Comparison of ENCODE assay signal across 7 cellular contexts in genomic region chr6:30724906-30725667, GRCh38. TPM values are rescaled to one million over a fixed set of nuclear protein-coding genes. Genes with fewer than 3 reads are reported as not detected.
DNase-seq lines count a peak whose midpoint lies in the region; ATAC-seq and TF ChIP-seq lines count a peak whose summit lies in the region.

No MANE protein-coding gene starts in this region.

- H3K27me3 Mint-ChIP-seq in CD8-positive, alpha-beta memory T cell, result peaks cover 0 to 6% of the 10 kb centered on the region in 2 donors

- no peak overlapping the region for H3K4me3 ChIP-seq in CD8-positive, alpha-beta memory T cell (ENCODE audit: low read length)
- H3K4me3 ChIP-seq in HUES48 (ENCODE audit: low read depth, low read length) (no peak overlapping the region), ascending aorta (no peak overlapping the region), neutrophil (ENCODE audit: low read depth in 1 of 2, low read length in 1 of 2) (no peak overlapping the region)

- intact Hi-C loops in ascending aorta (cut with DNase I), result loop anchor here (5.0 to 10.0 kb wide), 2 partner anchors 152 to 240 kb away; partner anchors contain the start of gene HLA-E

- POLR2A ChIA-PET in CD8-positive, alpha-beta memory T cell (lab: Charles Lee), result interaction anchor here (7.0 kb wide), 1 partner anchor 43 kb away, joined by 142 read pairs; no protein-coding TSS in a partner anchor

- H3K36me3 ChIP-seq in CD8-positive, alpha-beta memory T cell (ENCODE audit: insufficient read depth, low read length), result peaks cover 46% of the 10 kb centered on the region
- H3K36me3 ChIP-seq in HUES48 (ENCODE audit: control insufficient read depth, insufficient read depth, low read length) (peaks cover 70% of the 10 kb centered on the region), ascending aorta (peaks cover 51 to 76% of the 10 kb centered on the region in 2 donors), neutrophil (peaks cover 78% of the 10 kb centered on the region)

- H3K36me3 Mint-ChIP-seq in CD8-positive, alpha-beta memory T cell, result peaks cover 3 to 80% (median 20%) of the 10 kb centered on the region in 3 donors

- ATAC-seq in HG02885 (IDR thresholded peaks at IDR 0.05; ENCODE audit: poor library complexity, unreplicated experiment), result no peak
- no peak for ATAC-seq in GM19395 (IDR thresholded peaks at IDR 0.05; ENCODE audit: unreplicated experiment)

- H3K4me1 ChIP-seq in CD8-positive, alpha-beta memory T cell (ENCODE audit: insufficient read depth, low read length), result peaks cover 25% of the 10 kb centered on the region
- H3K4me1 ChIP-seq in HUES48 (ENCODE audit: control insufficient read depth, insufficient read depth, low read length) (no peaks in the 10 kb centered on the region), ascending aorta (peaks cover 0 to 33% of the 10 kb centered on the region in 2 donors), neutrophil (ENCODE audit: control insufficient read depth in 1 of 2, insufficient read depth in 1 of 2, low read depth in 1 of 2, low read length in 1 of 2) (peaks cover 23 to 29% of the 10 kb centered on the region in 2 experiments)

- no peak for TF ChIP-seq CTCF in ascending aorta (IDR thresholded peaks at IDR 0.05)
- TF ChIP-seq CTCF in neutrophil (IDR thresholded peaks at IDR 0.05), result no peak

- no peaks in the 10 kb centered on the region for H3K27me3 ChIP-seq in CD8-positive, alpha-beta memory T cell (ENCODE audit: insufficient read depth, low read length, poor library complexity, severe bottlenecking)
- H3K27me3 ChIP-seq in HUES48 (ENCODE audit: control insufficient read depth, insufficient read depth, low read length) (no peaks in the 10 kb centered on the region), ascending aorta (no peaks in the 10 kb centered on the region), neutrophil (no peaks in the 10 kb centered on the region)

- CTCF ChIA-PET in CD8-positive, alpha-beta memory T cell (lab: Charles Lee), result interaction anchor here (1.5 to 17.1 kb wide), 3 partner anchors 48 to 110 kb away, joined by 3 to 697 read pairs (median 4); partner anchors contain the start of gene DHX16

- peak overlapping the region; percentile 41 to 98 (median 72) for H3K27ac Mint-ChIP-seq in CD8-positive, alpha-beta memory T cell

- H3K9me3 Mint-ChIP-seq in CD8-positive, alpha-beta memory T cell, result no peaks in the 10 kb centered on the region

- H3K4me1 Mint-ChIP-seq in CD8-positive, alpha-beta memory T cell, result peaks cover 32 to 57% (median 33%) of the 10 kb centered on the region in 3 donors

- DNase-seq in CD8-positive, alpha-beta memory T cell, result no peak
- DNase-seq in ascending aorta (ENCODE audit: low spot score in 2 of 2) (no peak), DMS79 (lab: John Stamatoyannopoulos, UW) (no peak)

- no peaks in the 10 kb centered on the region for H3K9me3 ChIP-seq in CD8-positive, alpha-beta memory T cell (ENCODE audit: low read length)
- H3K9me3 ChIP-seq in HUES48 (ENCODE audit: control insufficient read depth, insufficient read depth, low read length) (no peaks in the 10 kb centered on the region), ascending aorta (no peaks in the 10 kb centered on the region), neutrophil (no peaks in the 10 kb centered on the region)

- H3K4me3 Mint-ChIP-seq in CD8-positive, alpha-beta memory T cell, result peak overlapping the region in 1 of 7 donors; percentile 65

- H3K9ac ChIP-seq in HUES48 (ENCODE audit: low read depth, low read length), result no peak overlapping the region

- H3K27ac ChIP-seq in CD8-positive, alpha-beta memory T cell (ENCODE audit: low read depth, low read length), result no peak overlapping the region
- peak overlapping the region; percentile 6 for H3K27ac ChIP-seq in HUES48 (ENCODE audit: low read depth, low read length)
- peak overlapping the region; percentile 46 to 50 for H3K27ac ChIP-seq in ascending aorta
- H3K27ac ChIP-seq in neutrophil, result peak overlapping the region; percentile 97

RNA-seq across cellular contexts. Expression of gene TUBB, which starts 4.9 kb away (rescaled TPM):
- 1,000 to 10,000 TPM; 1,610 to 1,639 TPM for total RNA-seq in CD8-positive, alpha-beta memory T cell
- polyA plus RNA-seq in CD8-positive, alpha-beta memory T cell, result 136 TPM
- total RNA-seq in ascending aorta, result 537 TPM

RNA-seq across cellular contexts. Expression of gene MDC1, which starts 8.0 kb away (rescaled TPM):
- 10 to 100 TPM; 59.4 to 71.1 TPM for total RNA-seq in CD8-positive, alpha-beta memory T cell
- polyA plus RNA-seq in CD8-positive, alpha-beta memory T cell, result 6.4 TPM
- 27.1 TPM for total RNA-seq in ascending aorta

RNA-seq across cellular contexts. Expression of gene FLOT1, which starts 17.4 kb away (rescaled TPM):
- total RNA-seq in CD8-positive, alpha-beta memory T cell, result 100 to 1,000 TPM; 154 to 155 TPM
- 104 TPM for polyA plus RNA-seq in CD8-positive, alpha-beta memory T cell
- total RNA-seq in ascending aorta, result 123 TPM

RNA-seq across cellular contexts. Expression of gene IER3, which starts 19.3 kb away (rescaled TPM):
- 100 to 1,000 TPM; 267 to 294 TPM for total RNA-seq in CD8-positive, alpha-beta memory T cell
- 0.58 TPM for polyA plus RNA-seq in CD8-positive, alpha-beta memory T cell
- total RNA-seq in ascending aorta, result 51.9 TPM

RNA-seq across cellular contexts. Expression of gene NRM, which starts 34.3 kb away (rescaled TPM):
- total RNA-seq in CD8-positive, alpha-beta memory T cell, result 10 to 100 TPM; 28.1 to 29.2 TPM
- polyA plus RNA-seq in CD8-positive, alpha-beta memory T cell, result 11.7 TPM
- 25.1 TPM for total RNA-seq in ascending aorta
